ENCODE assay signal across 18 cellular contexts in genomic region chr5:139675825-139676224, GRCh38. TPM values are rescaled to one million over a fixed set of nuclear protein-coding genes. Genes with fewer than 3 reads are reported as not detected.
A peak's percentile ranks its signal among the peaks of the same experiment; 100 is the strongest.
DNase-seq lines count a peak whose midpoint lies in the region; ATAC-seq and TF ChIP-seq lines count a peak whose summit lies in the region.
"Had no signal": no experiment of that assay in that cellular context is flagged by ENCODE, and none has a peak within 500 bp of the region (broad histone marks: within the 10 kb centered on the region; RNA-seq: fewer than 3 reads in every experiment).

No MANE protein-coding gene starts in this region.

- H3K4me1 Mint-ChIP-seq in natural killer cell (peaks cover 47 to 89% of the 10 kb centered on the region in 2 donors), neural progenitor cell (peaks cover 60% of the 10 kb centered on the region)
- H3K4me1 Mint-ChIP-seq in natural killer cell treated with Interleukin-12 subunit alpha and Interleukin-12 subunit beta and Interleukin-15 and Interleukin-18, amount 100 ng/mL, for 72 hours (ENCODE audit: low read depth in 2 of 2) = peaks cover 29 to 57% of the 10 kb centered on the region in 2 donors

- TF ChIP-seq EP300 in tibial nerve (IDR thresholded peaks at IDR 0.05) = no peak

- H3K4me1 ChIP-seq in osteoblast (ENCODE audit: insufficient read depth, low read length) (peaks cover 71% of the 10 kb centered on the region), tibial nerve (peaks cover 5 to 97% (median 83%) of the 10 kb centered on the region in 4 donors), ascending aorta (peaks cover 37 to 72% of the 10 kb centered on the region in 2 donors), neural progenitor cell (peaks cover 34% of the 10 kb centered on the region)

- WGBS in tibial nerve, 2 donors = 52 to 65% methylated on average over 4 of the region's 4 CpGs

- DNase-seq in natural killer cell (no peak), caudate nucleus (lab: John Stamatoyannopoulos, UW) (no peak), osteoblast (ENCODE audit: insufficient read length, low spot score, missing footprints) (no peak), tibial nerve (ENCODE audit: low spot score in 2 of 2) (no peak), ascending aorta (ENCODE audit: low spot score in 2 of 2) (no peak), H4 (ENCODE audit: low spot score) (no peak), neural progenitor cell (ENCODE audit: low spot score) (no peak)
- no peak for DNase-seq in natural killer cell treated with Interleukin-12 subunit alpha and Interleukin-12 subunit beta and Interleukin-15 and Interleukin-18, amount 100 ng/mL, for 72 hours (ENCODE audit: low spot score)
- DNase-seq: activated CD4-positive, alpha-beta T cell treated with anti-CD3 and anti-CD28 coated beads, Interleukin-2, amount 50 U/mL, for 4 hours; CD4-positive, CD25-positive, alpha-beta regulatory T cell; cerebellar nuclear complex; DMS153; left ventricle myocardium superior; NCI-H1417; NCI-H748 treated with DMSO at 0.1 percent for 48 hours; stimulated activated CD4-positive, alpha-beta T cell treated with anti-CD3 and anti-CD28 coated beads, Interleukin-15, amount 100 ng/mL, for 24 hours; stimulated activated naive CD4-positive, alpha-beta T cell treated with Interleukin-2 at 50 U/mL for 16 hours had no signal

- H3K9me3 ChIP-seq in osteoblast (ENCODE audit: low read depth, low read length) (no peaks in the 10 kb centered on the region), tibial nerve (no peaks in the 10 kb centered on the region), ascending aorta (no peaks in the 10 kb centered on the region), neural progenitor cell (ENCODE audit: low read depth) (no peaks in the 10 kb centered on the region)

- TF ChIP-seq CTCF in natural killer cell (IDR thresholded peaks at IDR 0.05) (no peak), osteoblast (IDR thresholded peaks at IDR 0.05; ENCODE audit: extremely low read depth, low read depth, low read length) (no peak), tibial nerve (IDR thresholded peaks at IDR 0.05) (no peak), ascending aorta (IDR thresholded peaks at IDR 0.05) (no peak), neural progenitor cell (IDR thresholded peaks at IDR 0.05) (no peak)

- H3K27ac Mint-ChIP-seq in natural killer cell = peak overlapping the region; percentile 75 to 94
- H3K27ac Mint-ChIP-seq in natural killer cell treated with Interleukin-12 subunit alpha and Interleukin-12 subunit beta and Interleukin-15 and Interleukin-18, amount 100 ng/mL, for 72 hours = peak overlapping the region in 1 of 2 donors; percentile 86
- H3K27ac Mint-ChIP-seq in neural progenitor cell = no peak overlapping the region

- peaks cover 23% of the 10 kb centered on the region for H3F3A ChIP-seq in neural progenitor cell (ENCODE audit: low read depth)

- H3K79me2 ChIP-seq in osteoblast (ENCODE audit: insufficient read depth, low read length) (peaks cover 95% of the 10 kb centered on the region), neural progenitor cell (ENCODE audit: low read depth) (peaks cover 67% of the 10 kb centered on the region)

- H3K4me3 Mint-ChIP-seq in natural killer cell (peak overlapping the region; percentile 40), neural progenitor cell (no peak overlapping the region)
- H3K4me3 Mint-ChIP-seq in natural killer cell treated with Interleukin-12 subunit alpha and Interleukin-12 subunit beta and Interleukin-15 and Interleukin-18, amount 100 ng/mL, for 72 hours = no peak overlapping the region
- H3K4me3 Mint-ChIP-seq: CD4-positive, CD25-positive, alpha-beta regulatory T cell had no signal

- H3K27me3 Mint-ChIP-seq in natural killer cell (ENCODE audit: low read depth in 2 of 2) = no peaks in the 10 kb centered on the region
- H3K27me3 Mint-ChIP-seq in natural killer cell treated with Interleukin-12 subunit alpha and Interleukin-12 subunit beta and Interleukin-15 and Interleukin-18, amount 100 ng/mL, for 72 hours = no peaks in the 10 kb centered on the region
- H3K27me3 Mint-ChIP-seq in neural progenitor cell (ENCODE audit: insufficient read depth, low read depth) = peaks cover 3% of the 10 kb centered on the region

- H3K36me3 Mint-ChIP-seq in natural killer cell (no peaks in the 10 kb centered on the region), neural progenitor cell (peaks cover 5% of the 10 kb centered on the region)
- H3K36me3 Mint-ChIP-seq in natural killer cell treated with Interleukin-12 subunit alpha and Interleukin-12 subunit beta and Interleukin-15 and Interleukin-18, amount 100 ng/mL, for 72 hours = no peaks in the 10 kb centered on the region
- H3K36me3 Mint-ChIP-seq: CD4-positive, CD25-positive, alpha-beta regulatory T cell had no signal

- H4K20me1 ChIP-seq in osteoblast (ENCODE audit: insufficient read depth, low read length) (peaks cover 89% of the 10 kb centered on the region), neural progenitor cell (ENCODE audit: low read depth) (peaks cover 48% of the 10 kb centered on the region)

- ATAC-seq in natural killer cell = no peak
- no peak for ATAC-seq in natural killer cell treated with Interleukin-12 subunit alpha and Interleukin-12 subunit beta and Interleukin-15 and Interleukin-18, amount 100 ng/mL, for 72 hours
- ATAC-seq: left ventricle myocardium superior had no signal

- H3K36me3 ChIP-seq in osteoblast (ENCODE audit: insufficient read depth, low read length) = peaks cover 32% of the 10 kb centered on the region
- H3K36me3 ChIP-seq in tibial nerve = peaks cover 0 to 11% (median 0%) of the 10 kb centered on the region in 3 donors
- H3K36me3 ChIP-seq in ascending aorta = peaks cover 7 to 8% of the 10 kb centered on the region in 2 donors
- H3K36me3 ChIP-seq in neural progenitor cell = no peaks in the 10 kb centered on the region

- H3K9ac ChIP-seq in neural progenitor cell = no peak overlapping the region
- H3K9ac ChIP-seq: KMS-11 had no signal

- TF ChIP-seq POLR2A in tibial nerve (IDR thresholded peaks at IDR 0.05) = no peak

- H2AFZ ChIP-seq in osteoblast (ENCODE audit: low read length) (no peak overlapping the region), neural progenitor cell (replicated peaks) (no peak overlapping the region)

- H3K4me3 ChIP-seq in osteoblast (ENCODE audit: insufficient read depth, low read length) (no peak overlapping the region), tibial nerve (no peak overlapping the region), ascending aorta (no peak overlapping the region), neural progenitor cell (no peak overlapping the region)

- H3K4me2 ChIP-seq in osteoblast (ENCODE audit: insufficient read depth, low read length) (no peak overlapping the region), neural progenitor cell (no peak overlapping the region)
- H3K4me2 ChIP-seq: KMS-11 had no signal

- intact Hi-C loops in natural killer cell (cut with micrococcal nuclease) = no loop called here
- intact Hi-C loops in ascending aorta (cut with DNase I) = no loop called here

- H3K27me3 ChIP-seq in osteoblast (ENCODE audit: insufficient read depth, low read length) (no peaks in the 10 kb centered on the region), tibial nerve (no peaks in the 10 kb centered on the region), ascending aorta (no peaks in the 10 kb centered on the region), neural progenitor cell (no peaks in the 10 kb centered on the region)

- H3K27ac ChIP-seq in caudate nucleus (ENCODE audit: low read depth, low read length) (peak overlapping the region; percentile 63), osteoblast (ENCODE audit: low read depth, low read length) (peak overlapping the region; percentile 3), tibial nerve (peak overlapping the region; percentile 42 to 98 (median 72)), ascending aorta (peak overlapping the region in 1 of 2 donors; percentile 70), neural progenitor cell (no peak overlapping the region)
- H3K27ac ChIP-seq: KMS-11 had no signal

- H3K9me3 Mint-ChIP-seq in natural killer cell (no peaks in the 10 kb centered on the region), neural progenitor cell (no peaks in the 10 kb centered on the region)
- no peaks in the 10 kb centered on the region for H3K9me3 Mint-ChIP-seq in natural killer cell treated with Interleukin-12 subunit alpha and Interleukin-12 subunit beta and Interleukin-15 and Interleukin-18, amount 100 ng/mL, for 72 hours
- H3K9me3 Mint-ChIP-seq: CD4-positive, CD25-positive, alpha-beta regulatory T cell had no signal

RNA-seq across cellular contexts. Expression of gene CXXC5, which starts 27.7 kb away (rescaled TPM):
- 100 to 1,000 TPM in 1 of 3 donors, 10 to 100 TPM in 2; 75.6 to 124 (median 84.8) TPM for total RNA-seq in natural killer cell
- 1 to 10 TPM; 4.7 to 9.0 TPM for total RNA-seq in natural killer cell treated with Interleukin-12 subunit alpha and Interleukin-12 subunit beta and Interleukin-15 and Interleukin-18, amount 100 ng/mL, for 72 hours
- 186 and 210 TPM in 2 replicates for total RNA-seq in osteoblast
- 10 to 100 TPM; 45.0 to 80.4 (median 67.0) TPM for total RNA-seq in tibial nerve
- 41.9 TPM for total RNA-seq in ascending aorta
- total RNA-seq in H4 (2014; rRNA removed; shearing (Covaris generic)) = 46.9 and 55.1 TPM in 2 replicates
- total RNA-seq in neural progenitor cell (ENCODE audit: low replicate concordance) = 17.2 and 25.6 TPM in 2 replicates
